1 cellular context compared by ENCODE assay signal in the genomic region with DNA sequence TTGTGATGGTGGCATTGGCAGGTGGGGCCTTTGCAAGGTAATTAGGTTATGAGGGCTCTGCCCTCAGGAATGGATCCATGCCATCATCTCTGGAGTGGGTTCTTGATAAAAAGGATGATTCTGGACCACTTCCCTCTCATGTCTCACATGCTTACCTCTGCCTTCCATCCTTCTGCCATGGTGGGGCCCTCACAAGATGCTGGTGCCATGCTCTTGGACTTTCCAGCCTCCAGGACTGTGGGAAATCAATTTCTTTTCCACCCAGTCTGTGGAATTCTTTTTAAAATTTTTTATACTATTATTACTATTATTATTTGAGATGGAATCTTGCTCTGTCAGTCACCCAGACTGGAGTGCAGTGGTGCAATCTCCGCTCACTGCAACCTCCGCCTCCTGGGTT.
A peak's percentile ranks its signal among the peaks of the same experiment; 100 is the strongest.
TF ChIP-seq lines count a peak whose summit lies in the region.

No MANE protein-coding gene starts in this region.

TF ChIP-seq in HepG2, 621 proteins besides CTCF, POLR2A, EP300 and RAD21:
- TF ChIP-seq, protein P1, sequence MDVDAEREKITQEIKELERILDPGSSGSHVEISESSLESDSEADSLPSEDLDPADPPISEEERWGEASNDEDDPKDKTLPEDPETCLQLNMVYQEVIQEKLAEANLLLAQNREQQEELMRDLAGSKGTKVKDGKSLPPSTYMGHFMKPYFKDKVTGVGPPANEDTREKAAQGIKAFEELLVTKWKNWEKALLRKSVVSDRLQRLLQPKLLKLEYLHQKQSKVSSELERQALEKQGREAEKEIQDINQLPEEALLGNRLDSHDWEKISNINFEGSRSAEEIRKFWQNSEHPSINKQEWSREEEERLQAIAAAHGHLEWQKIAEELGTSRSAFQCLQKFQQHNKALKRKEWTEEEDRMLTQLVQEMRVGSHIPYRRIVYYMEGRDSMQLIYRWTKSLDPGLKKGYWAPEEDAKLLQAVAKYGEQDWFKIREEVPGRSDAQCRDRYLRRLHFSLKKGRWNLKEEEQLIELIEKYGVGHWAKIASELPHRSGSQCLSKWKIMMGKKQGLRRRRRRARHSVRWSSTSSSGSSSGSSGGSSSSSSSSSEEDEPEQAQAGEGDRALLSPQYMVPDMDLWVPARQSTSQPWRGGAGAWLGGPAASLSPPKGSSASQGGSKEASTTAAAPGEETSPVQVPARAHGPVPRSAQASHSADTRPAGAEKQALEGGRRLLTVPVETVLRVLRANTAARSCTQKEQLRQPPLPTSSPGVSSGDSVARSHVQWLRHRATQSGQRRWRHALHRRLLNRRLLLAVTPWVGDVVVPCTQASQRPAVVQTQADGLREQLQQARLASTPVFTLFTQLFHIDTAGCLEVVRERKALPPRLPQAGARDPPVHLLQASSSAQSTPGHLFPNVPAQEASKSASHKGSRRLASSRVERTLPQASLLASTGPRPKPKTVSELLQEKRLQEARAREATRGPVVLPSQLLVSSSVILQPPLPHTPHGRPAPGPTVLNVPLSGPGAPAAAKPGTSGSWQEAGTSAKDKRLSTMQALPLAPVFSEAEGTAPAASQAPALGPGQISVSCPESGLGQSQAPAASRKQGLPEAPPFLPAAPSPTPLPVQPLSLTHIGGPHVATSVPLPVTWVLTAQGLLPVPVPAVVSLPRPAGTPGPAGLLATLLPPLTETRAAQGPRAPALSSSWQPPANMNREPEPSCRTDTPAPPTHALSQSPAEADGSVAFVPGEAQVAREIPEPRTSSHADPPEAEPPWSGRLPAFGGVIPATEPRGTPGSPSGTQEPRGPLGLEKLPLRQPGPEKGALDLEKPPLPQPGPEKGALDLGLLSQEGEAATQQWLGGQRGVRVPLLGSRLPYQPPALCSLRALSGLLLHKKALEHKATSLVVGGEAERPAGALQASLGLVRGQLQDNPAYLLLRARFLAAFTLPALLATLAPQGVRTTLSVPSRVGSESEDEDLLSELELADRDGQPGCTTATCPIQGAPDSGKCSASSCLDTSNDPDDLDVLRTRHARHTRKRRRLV (CRISPR knock-in tag; IDR thresholded peaks at IDR 0.05): no peak
- TF ChIP-seq ZNF564 (CRISPR knock-in tag; IDR thresholded peaks at IDR 0.05): peak; percentile 93; the same call in 1 of the 2 replicates
- TF ChIP-seq, protein P2, sequence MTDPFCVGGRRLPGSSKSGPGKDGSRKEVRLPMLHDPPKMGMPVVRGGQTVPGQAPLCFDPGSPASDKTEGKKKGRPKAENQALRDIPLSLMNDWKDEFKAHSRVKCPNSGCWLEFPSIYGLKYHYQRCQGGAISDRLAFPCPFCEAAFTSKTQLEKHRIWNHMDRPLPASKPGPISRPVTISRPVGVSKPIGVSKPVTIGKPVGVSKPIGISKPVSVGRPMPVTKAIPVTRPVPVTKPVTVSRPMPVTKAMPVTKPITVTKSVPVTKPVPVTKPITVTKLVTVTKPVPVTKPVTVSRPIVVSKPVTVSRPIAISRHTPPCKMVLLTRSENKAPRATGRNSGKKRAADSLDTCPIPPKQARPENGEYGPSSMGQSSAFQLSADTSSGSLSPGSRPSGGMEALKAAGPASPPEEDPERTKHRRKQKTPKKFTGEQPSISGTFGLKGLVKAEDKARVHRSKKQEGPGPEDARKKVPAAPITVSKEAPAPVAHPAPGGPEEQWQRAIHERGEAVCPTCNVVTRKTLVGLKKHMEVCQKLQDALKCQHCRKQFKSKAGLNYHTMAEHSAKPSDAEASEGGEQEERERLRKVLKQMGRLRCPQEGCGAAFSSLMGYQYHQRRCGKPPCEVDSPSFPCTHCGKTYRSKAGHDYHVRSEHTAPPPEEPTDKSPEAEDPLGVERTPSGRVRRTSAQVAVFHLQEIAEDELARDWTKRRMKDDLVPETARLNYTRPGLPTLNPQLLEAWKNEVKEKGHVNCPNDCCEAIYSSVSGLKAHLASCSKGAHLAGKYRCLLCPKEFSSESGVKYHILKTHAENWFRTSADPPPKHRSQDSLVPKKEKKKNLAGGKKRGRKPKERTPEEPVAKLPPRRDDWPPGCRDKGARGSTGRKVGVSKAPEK (CRISPR knock-in tag; IDR thresholded peaks at IDR 0.05; ENCODE audit: borderline replicate concordance): 0 out of 2 replicates have a peak, but pooled peaks have one; percentile 2
